8 cellular contexts compared by ENCODE assay signal in genomic region chr14:36663404-36664321, GRCh38. TPM values are rescaled to one million over a fixed set of nuclear protein-coding genes. Genes with fewer than 3 reads are reported as not detected.
DNase-seq lines count a peak whose midpoint lies in the region; ATAC-seq and TF ChIP-seq lines count a peak whose summit lies in the region.

No MANE protein-coding gene starts in this region.

- no peak overlapping the region for H3K4me3 ChIP-seq in BLaER1
- H3K4me3 ChIP-seq in HUES6 (ENCODE audit: low read depth, low read length): peak overlapping the region; percentile 68
- H3K4me3 ChIP-seq in colonic mucosa: peak overlapping the region; percentile 35
- no peak overlapping the region for H3K4me3 ChIP-seq in WERI-Rb-1 (ENCODE audit: low read depth, low read length)

- peaks cover 30% of the 10 kb centered on the region for H3K4me1 ChIP-seq in BLaER1
- peaks cover 43% of the 10 kb centered on the region for H3K4me1 ChIP-seq in HUES6 (ENCODE audit: control insufficient read depth, insufficient read depth, low read length)
- H3K4me1 ChIP-seq in colonic mucosa: peaks cover 11% of the 10 kb centered on the region

- peak overlapping the region; percentile 17; the same call in 1 of the 2 replicates for H3K4me2 ChIP-seq in BLaER1

- H3K27ac ChIP-seq in BLaER1: no peak overlapping the region
- no peak overlapping the region for H3K27ac ChIP-seq in HUES6 (ENCODE audit: low read depth, low read length)
- no peak overlapping the region for H3K27ac ChIP-seq in colonic mucosa
- H3K27ac ChIP-seq in WERI-Rb-1: no peak overlapping the region

- H3K27ac Mint-ChIP-seq in nephron progenitor cell: peak overlapping the region; percentile 73

- H3K36me3 ChIP-seq in BLaER1 (peaks cover 9% of the 10 kb centered on the region; the same call in 1 of the 2 replicates), HUES6 (ENCODE audit: control insufficient read depth, insufficient read depth, low read length) (no peaks in the 10 kb centered on the region), colonic mucosa (no peaks in the 10 kb centered on the region), WERI-Rb-1 (no peaks in the 10 kb centered on the region)

- H3K9me3 ChIP-seq in BLaER1: peaks cover 41% of the 10 kb centered on the region
- H3K9me3 ChIP-seq in HUES6 (ENCODE audit: control insufficient read depth, insufficient read depth, low read depth, low read length): no peaks in the 10 kb centered on the region
- no peaks in the 10 kb centered on the region for H3K9me3 ChIP-seq in colonic mucosa
- peaks cover 7% of the 10 kb centered on the region for H3K9me3 ChIP-seq in WERI-Rb-1 (ENCODE audit: severe bottlenecking)

- H3K27me3 Mint-ChIP-seq in nephron progenitor cell (ENCODE audit: low read depth, poor library complexity): peaks cover 95% of the 10 kb centered on the region

- ATAC-seq in HG03460 (IDR thresholded peaks at IDR 0.05; ENCODE audit: unreplicated experiment) (no peak), GM21825 (IDR thresholded peaks at IDR 0.05; ENCODE audit: unreplicated experiment) (no peak)

- no peaks in the 10 kb centered on the region for H3K9me3 Mint-ChIP-seq in nephron progenitor cell

- intact Hi-C loops in colonic mucosa (cut with DNase I): no loop called here

- no peak for TF ChIP-seq CTCF in colonic mucosa (IDR thresholded peaks at IDR 0.05)
- TF ChIP-seq CTCF in nephron progenitor cell (IDR thresholded peaks at IDR 0.05): no peak
- TF ChIP-seq CTCF in WERI-Rb-1 (IDR thresholded peaks at IDR 0.05; ENCODE audit: low read depth, low read length): no peak

- peak overlapping the region; percentile 87 for H3K4me3 Mint-ChIP-seq in nephron progenitor cell

- H3K9ac ChIP-seq in BLaER1 (no peak overlapping the region), HUES6 (ENCODE audit: low read length) (no peak overlapping the region), colonic mucosa (ENCODE audit: low read depth in 2 of 2, low read length in 2 of 2) (no peak overlapping the region)

- H3K36me3 Mint-ChIP-seq in nephron progenitor cell (ENCODE audit: low read depth): peaks cover 5% of the 10 kb centered on the region

- H3K27me3 ChIP-seq in BLaER1 (peaks cover 39% of the 10 kb centered on the region), HUES6 (ENCODE audit: control insufficient read depth, insufficient read depth, low read length) (peaks cover 99% of the 10 kb centered on the region), colonic mucosa (peaks cover 92% of the 10 kb centered on the region), WERI-Rb-1 (ENCODE audit: insufficient read depth, low read depth, severe bottlenecking) (peaks cover 89% of the 10 kb centered on the region)

- DNase-seq in colonic mucosa: no peak
- DNase-seq in nephron progenitor cell: peak; percentile 57
- no peak for DNase-seq in DMS153 (lab: John Stamatoyannopoulos, UW)
- DNase-seq in WERI-Rb-1: no peak

- H3K4me1 Mint-ChIP-seq in nephron progenitor cell: peaks cover 87% of the 10 kb centered on the region

- H4K20me1 ChIP-seq in BLaER1: no peaks in the 10 kb centered on the region

RNA-seq across cellular contexts. Expression of gene PAX9, which starts 2.0 kb away (rescaled TPM):
- total RNA-seq in colonic mucosa: under 1 TPM; 0.25 to 0.77 TPM

Comparison
In these comparisons a context has a peak if more than half of its experiments do, and no peak if none do; other contexts are left out.
1. H3K4me3 ChIP-seq: peak in HUES6 (single experiment) and colonic mucosa (single experiment); none in BLaER1 (single experiment) and WERI-Rb-1 (single experiment).